ENCODE assay signal across 29 cellular contexts in genomic region chr1:194361374-194362131, GRCh38.
"Had no signal": no experiment of that assay in that cellular context is flagged by ENCODE, and none has a peak within 500 bp of the region (broad histone marks: within the 10 kb centered on the region; RNA-seq: fewer than 3 reads in every experiment).

No MANE protein-coding gene starts in this region.

- H3K4me3 ChIP-seq: MG63, Peyer's patch had no signal

- H3K4me1 Mint-ChIP-seq: activated B cell treated with CpG ODN at 0.5 μM for 24 hours; activated CD4-positive, alpha-beta T cell treated with anti-CD3 and anti-CD28 coated beads, Interleukin-2, amount 10 ng/mL, durations not matched to agents 24 days and 14 days; activated CD8-positive, alpha-beta memory T cell treated with anti-CD3 and anti-CD28 coated beads, Interleukin-2, amount 10 ng/mL, durations not matched to agents 7 days and 5 days; activated naive CD8-positive, alpha-beta T cell treated with anti-CD3 and anti-CD28 coated beads, Interleukin-2, amount 50 U/mL, for 24 hours; T-cell had no signal

- H3K36me3 Mint-ChIP-seq: activated CD8-positive, alpha-beta memory T cell treated with anti-CD3 and anti-CD28 coated beads, Interleukin-2, amount 10 ng/mL, durations not matched to agents 7 days and 5 days; activated naive CD4-positive, alpha-beta T cell treated with anti-CD3 and anti-CD28 coated beads, Interleukin-2, amount 50 U/mL, for 72 hours; brain; T-cell had no signal

- H3K9me3 Mint-ChIP-seq: activated B cell treated with CpG ODN at 0.5 μM for 24 hours; activated CD4-positive, alpha-beta T cell treated with anti-CD3 and anti-CD28 coated beads, Interleukin-2, amount 10 ng/mL, durations not matched to agents 24 days and 14 days; activated naive CD8-positive, alpha-beta T cell treated with anti-CD3 and anti-CD28 coated beads, Interleukin-2, amount 50 U/mL, for 24 hours; activated T-cell treated with anti-CD3 and anti-CD28 coated beads, Interleukin-2, amount 50 U/mL, for 24 hours; activated T-helper 1 cell treated with anti-CD3 and anti-CD28 coated beads, Interleukin-12 subunit alpha, Interleukin-12 subunit beta, Interleukin-2, Interleukin-4 antibody, amounts not matched to agents 30 ng/mL and 10 ng/mL and 1 ng/mL, durations not matched to agents 14 hours and 24 hours and 36 hours; T-cell had no signal

- H3K27me3 Mint-ChIP-seq: activated B cell treated with CpG ODN at 0.5 μM for 24 hours; activated CD8-positive, alpha-beta memory T cell treated with anti-CD3 and anti-CD28 coated beads, Interleukin-2, amount 10 ng/mL, durations not matched to agents 7 days and 5 days; activated naive CD8-positive, alpha-beta T cell treated with anti-CD3 and anti-CD28 coated beads, Interleukin-2, amount 50 U/mL, for 24 hours; brain had no signal

- H3K27ac ChIP-seq: Peyer's patch, RWPE1 had no signal

- H3K36me3 ChIP-seq: MG63, Peyer's patch had no signal

- H3K27me3 ChIP-seq: MG63, Peyer's patch had no signal

- DNase-seq: activated B cell treated with CpG ODN at 0.5 μM for 24 hours; activated CD4-positive, alpha-beta T cell treated with anti-CD3 and anti-CD28 coated beads for 1 hour; activated CD4-positive, alpha-beta T cell treated with anti-CD3 and anti-CD28 coated beads, Interleukin-2, amount 10 ng/mL, durations not matched to agents 24 days and 14 days; activated CD4-positive, alpha-beta T cell treated with anti-CD3 and anti-CD28 coated beads, Interleukin-2, amount 50 U/mL, for 48 hours; activated CD8-positive, alpha-beta memory T cell treated with anti-CD3 and anti-CD28 coated beads, Interleukin-2, amount 10 ng/mL, durations not matched to agents 7 days and 5 days; activated effector memory CD4-positive, alpha-beta T cell treated with Interleukin-2 at 50 U/mL for 16 hours; activated naive CD4-positive, alpha-beta T cell; activated naive CD8-positive, alpha-beta T cell treated with anti-CD3 and anti-CD28 coated beads, Interleukin-2, amount 50 U/mL, for 24 hours; activated T-cell treated with anti-CD3 and anti-CD28 coated beads, Interleukin-2, amount 50 U/mL, for 24 hours; amniotic stem cell; MG63; MV-4-11; NCI-H1092 treated with DMSO at 0.1 percent for 48 hours; NCI-H1417 treated with DMSO at 0.1 percent for 48 hours; NCI-H1694 treated with DMSO at 0.1 percent for 48 hours; NCI-H2029 treated with DMSO at 0.1 percent for 48 hours; NCI-H510A treated with DMSO at 0.1 percent for 48 hours; NCI-H69; NK-92 treated with Interleukin-12 subunit alpha and Interleukin-12 subunit beta, amount 100 ng/mL, for 24 hours; Peyer's patch; SIG-M5; T-cell; T-helper 2 cell; T1000 had no signal

- H3K4me1 ChIP-seq: Peyer's patch had no signal

- ATAC-seq: activated CD8-positive, alpha-beta memory T cell treated with anti-CD3 and anti-CD28 coated beads, Interleukin-2, amount 10 ng/mL, durations not matched to agents 7 days and 5 days; activated naive CD4-positive, alpha-beta T cell treated with anti-CD3 and anti-CD28 coated beads, Interleukin-2, amount 50 U/mL, for 72 hours; activated naive CD8-positive, alpha-beta T cell treated with anti-CD3 and anti-CD28 coated beads, Interleukin-2, amount 50 U/mL, for 24 hours; T-cell had no signal

- FAIRE-seq: astrocyte had no signal

- H3K9me3 ChIP-seq: MG63, Peyer's patch had no signal

- H3K27ac Mint-ChIP-seq: activated B cell treated with CpG ODN at 0.5 μM for 24 hours; activated CD4-positive, alpha-beta T cell treated with anti-CD3 and anti-CD28 coated beads, Interleukin-2, amount 10 ng/mL, durations not matched to agents 24 days and 14 days; activated CD8-positive, alpha-beta memory T cell treated with anti-CD3 and anti-CD28 coated beads, Interleukin-2, amount 10 ng/mL, durations not matched to agents 7 days and 5 days; activated naive CD4-positive, alpha-beta T cell treated with anti-CD3 and anti-CD28 coated beads, Interleukin-2, amount 50 U/mL, for 72 hours; activated naive CD8-positive, alpha-beta T cell treated with anti-CD3 and anti-CD28 coated beads, Interleukin-2, amount 50 U/mL, for 24 hours; activated T-cell treated with anti-CD3 and anti-CD28 coated beads, Interleukin-2, amount 50 U/mL, for 24 hours; activated T-helper 1 cell treated with anti-CD3 and anti-CD28 coated beads, Interleukin-12 subunit alpha, Interleukin-12 subunit beta, Interleukin-2, Interleukin-4 antibody, amounts not matched to agents 30 ng/mL and 10 ng/mL and 1 ng/mL, durations not matched to agents 14 hours and 24 hours and 36 hours; brain; T-cell had no signal

- H3K4me3 Mint-ChIP-seq: activated B cell treated with CpG ODN at 0.5 μM for 24 hours; activated CD4-positive, alpha-beta T cell treated with anti-CD3 and anti-CD28 coated beads, Interleukin-2, amount 10 ng/mL, durations not matched to agents 24 days and 14 days; activated CD8-positive, alpha-beta memory T cell treated with anti-CD3 and anti-CD28 coated beads, Interleukin-2, amount 10 ng/mL, durations not matched to agents 7 days and 5 days; activated naive CD8-positive, alpha-beta T cell treated with anti-CD3 and anti-CD28 coated beads, Interleukin-2, amount 50 U/mL, for 24 hours; activated T-cell treated with anti-CD3 and anti-CD28 coated beads, Interleukin-2, amount 50 U/mL, for 24 hours; activated T-helper 1 cell treated with anti-CD3 and anti-CD28 coated beads, Interleukin-12 subunit alpha, Interleukin-12 subunit beta, Interleukin-2, Interleukin-4 antibody, amounts not matched to agents 30 ng/mL and 10 ng/mL and 1 ng/mL, durations not matched to agents 14 hours and 24 hours and 36 hours; brain; T-cell had no signal
